In the genomic region with DNA sequence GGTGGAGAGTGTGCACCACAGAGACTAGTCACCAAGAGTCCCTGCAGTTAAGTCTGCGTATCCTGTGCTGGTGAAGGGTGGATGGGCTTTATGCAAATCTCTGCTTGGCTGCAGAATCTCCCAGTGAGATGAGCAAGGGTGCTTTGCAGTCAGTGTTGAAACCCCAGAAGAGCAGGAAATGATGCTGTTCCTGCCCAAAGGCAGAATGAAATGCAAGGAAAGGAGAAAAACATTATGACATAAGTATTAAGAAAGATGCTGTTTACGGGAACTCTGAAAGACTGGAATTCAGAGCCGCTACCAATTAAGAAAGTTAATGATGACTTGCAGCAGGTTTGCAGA, we compare ENCODE assay signal across 8 cellular contexts. TPM values are rescaled to one million over a fixed set of nuclear protein-coding genes. Genes with fewer than 3 reads are reported as not detected.
DNase-seq lines count a peak whose midpoint lies in the region; ATAC-seq lines count a peak whose summit lies in the region.

No MANE protein-coding gene starts in this region.

- H3K4me1 Mint-ChIP-seq in activated T-helper 17 cell treated with anti-CD3 and anti-CD28 coated beads, Interleukin-2, amount 50 U/mL, for 72 hours, result peaks cover 7% of the 10 kb centered on the region

- no peak overlapping the region for H3K4me3 Mint-ChIP-seq in activated T-helper 17 cell treated with anti-CD3 and anti-CD28 coated beads, Interleukin-2, amount 50 U/mL, for 72 hours

- DNase-seq in AML-193 (lab: John Stamatoyannopoulos, UW), result peak; percentile 84
- peak; percentile 50 for DNase-seq in GM19238 (ENCODE audit: insufficient read length, low spot score)
- no peak for DNase-seq in dedifferentiated amniotic fluid mesenchymal stem cell (ENCODE audit: extremely low spot score)
- no peak for DNase-seq in NCI-H187 (lab: John Stamatoyannopoulos, UW)
- DNase-seq in putamen (ENCODE audit: low spot score), result no peak
- no peak for DNase-seq in HK-2 (ENCODE audit: unreplicated experiment)

- H3K9me3 Mint-ChIP-seq in activated T-helper 17 cell treated with anti-CD3 and anti-CD28 coated beads, Interleukin-2, amount 50 U/mL, for 72 hours, result no peaks in the 10 kb centered on the region

- H3K36me3 Mint-ChIP-seq in activated T-helper 17 cell treated with anti-CD3 and anti-CD28 coated beads, Interleukin-2, amount 50 U/mL, for 72 hours (ENCODE audit: low read depth), result no peaks in the 10 kb centered on the region

- peak; percentile 60 for ATAC-seq in HG03103 (IDR thresholded peaks at IDR 0.05; ENCODE audit: low read depth, unreplicated experiment)
- peak; percentile 42 for ATAC-seq in activated T-helper 17 cell treated with anti-CD3 and anti-CD28 coated beads, Interleukin-2, amount 50 U/mL, for 72 hours (replicated peaks)

- peaks cover 19% of the 10 kb centered on the region for H3K27me3 Mint-ChIP-seq in activated T-helper 17 cell treated with anti-CD3 and anti-CD28 coated beads, Interleukin-2, amount 50 U/mL, for 72 hours

- H3K27ac Mint-ChIP-seq in activated T-helper 17 cell treated with anti-CD3 and anti-CD28 coated beads, Interleukin-2, amount 50 U/mL, for 72 hours, result no peak overlapping the region

RNA-seq across cellular contexts. Expression of gene ACSL1, which starts 25.4 kb away (rescaled TPM):
- total RNA-seq in activated T-helper 17 cell treated with anti-CD3 and anti-CD28 coated beads, Interleukin-2, amount 50 U/mL, for 72 hours, result 10 to 100 TPM; 13.2 to 22.2 TPM

Comparison
In these comparisons a context has a peak if more than half of its experiments do, and no peak if none do; other contexts are left out.
1. DNase-seq: peak in AML-193 (2 of 2) and GM19238 (single experiment); none in dedifferentiated amniotic fluid mesenchymal stem cell (single experiment), NCI-H187 (0 of 2), putamen (single experiment) and HK-2 (single experiment).